In the genomic region with DNA sequence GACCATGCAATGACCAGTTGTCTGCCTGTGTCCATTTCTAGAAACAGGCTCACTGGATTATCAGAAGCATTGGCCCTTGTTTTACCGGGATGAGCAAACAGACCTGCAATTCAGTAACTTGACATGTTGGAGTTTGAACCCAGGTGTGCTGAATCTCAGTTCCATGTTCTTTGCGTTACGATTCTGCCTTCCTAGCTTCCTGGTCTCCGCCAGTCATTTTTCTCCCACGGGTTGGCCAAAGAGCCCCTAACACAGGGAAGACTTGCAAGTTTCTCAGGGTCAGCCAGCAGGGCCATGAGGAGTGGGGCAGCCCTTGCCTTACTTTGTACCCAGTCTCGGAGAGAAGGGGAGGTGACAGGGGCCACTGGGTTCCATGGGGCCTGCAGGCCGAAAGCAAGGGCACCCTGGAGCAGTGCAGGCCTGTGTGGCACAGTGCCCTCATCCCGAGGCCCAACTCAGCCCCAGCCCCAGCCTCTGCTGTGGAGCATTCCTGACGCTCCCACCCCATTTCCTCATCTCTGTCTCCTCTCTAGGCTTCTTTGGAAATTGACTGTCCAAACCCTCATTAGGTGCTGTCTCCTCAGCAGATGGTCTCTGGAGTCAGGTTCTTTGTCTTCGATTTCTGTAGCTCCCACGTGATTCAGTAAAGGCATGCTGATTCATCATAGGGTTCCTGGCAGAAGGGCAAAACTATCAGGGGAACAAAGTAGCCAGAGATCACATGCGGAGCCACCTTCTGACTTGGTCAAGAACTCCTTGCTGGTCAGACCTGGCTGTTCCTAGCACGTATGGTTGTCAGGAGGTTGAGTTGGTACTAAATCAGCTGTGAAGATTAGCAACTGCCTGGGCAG, we compare ENCODE assay signal across 11 cellular contexts. TPM values are rescaled to one million over a fixed set of nuclear protein-coding genes. Genes with fewer than 3 reads are reported as not detected.
DNase-seq lines count a peak whose midpoint lies in the region; ATAC-seq, FAIRE-seq and TF ChIP-seq lines count a peak whose summit lies in the region.
"Had no signal": no experiment of that assay in that cellular context is flagged by ENCODE, and none has a peak within 500 bp of the region (broad histone marks: within the 10 kb centered on the region; RNA-seq: fewer than 3 reads in every experiment).

No MANE protein-coding gene starts in this region.

- H3K9me3 Mint-ChIP-seq in neural progenitor cell, result no peaks in the 10 kb centered on the region
- no peaks in the 10 kb centered on the region for H3K9me3 Mint-ChIP-seq in immature natural killer cell
- H3K9me3 Mint-ChIP-seq: T-helper 1 cell treated with Interleukin-12 subunit alpha and Interleukin-12 subunit beta and Interleukin-4 antibody, amounts not matched to agents 30 μg/mL and 1 μg/mL, for 36 hours had no signal

- H2AFZ ChIP-seq in neural progenitor cell (replicated peaks), result no peak overlapping the region

- H3K36me3 Mint-ChIP-seq in neural progenitor cell, result peaks cover 1% of the 10 kb centered on the region
- H3K36me3 Mint-ChIP-seq in immature natural killer cell, result no peaks in the 10 kb centered on the region

- H3K27ac ChIP-seq in neural progenitor cell (no peak overlapping the region), caudate nucleus (ENCODE audit: low read depth, low read length) (no peak overlapping the region)

- peaks cover 84% of the 10 kb centered on the region for H3K79me2 ChIP-seq in neural progenitor cell (ENCODE audit: low read depth)

- FAIRE-seq in GM12891 (lab: Jason Lieb, UNC), result peak; percentile 9

- H3F3A ChIP-seq in neural progenitor cell (ENCODE audit: low read depth), result no peaks in the 10 kb centered on the region

- TF ChIP-seq POLR2A in GM12891 (IDR thresholded peaks at IDR 0.05; ENCODE audit: low read depth, low read length), result no peak

- DNase-seq in GM12891 (ENCODE audit: insufficient read length, low spot score) (no peak), SK-MEL-5 (ENCODE audit: low read depth, low spot score) (peak; percentile 57), fibroblast of mammary gland (ENCODE audit: low read depth) (peak; percentile 77), neural progenitor cell (ENCODE audit: low spot score) (no peak), caudate nucleus (lab: John Stamatoyannopoulos, UW) (no peak), immature natural killer cell (no peak)
- DNase-seq in central memory CD4-positive, alpha-beta T cell, result no peak
- DNase-seq: COR-L47, NCI-H524 treated with DMSO at 0.1 percent for 48 hours had no signal

- H3K4me1 Mint-ChIP-seq in neural progenitor cell (peaks cover under 1% of the 10 kb centered on the region), immature natural killer cell (peaks cover 49 to 77% of the 10 kb centered on the region in 2 donors)

- no peaks in the 10 kb centered on the region for H3K27me3 ChIP-seq in neural progenitor cell

- H3K4me1 ChIP-seq in neural progenitor cell, result no peaks in the 10 kb centered on the region

- H3K36me3 ChIP-seq in neural progenitor cell, result no peaks in the 10 kb centered on the region

- H4K20me1 ChIP-seq in neural progenitor cell (ENCODE audit: low read depth), result peaks cover 64% of the 10 kb centered on the region

- H3K27ac Mint-ChIP-seq in neural progenitor cell (peak overlapping the region; percentile 70), immature natural killer cell (peak overlapping the region in 2 of 6 donors; percentile 3 to 56)
- H3K27ac Mint-ChIP-seq: T-helper 1 cell treated with Interleukin-12 subunit alpha and Interleukin-12 subunit beta and Interleukin-4 antibody, amounts not matched to agents 30 μg/mL and 1 μg/mL, for 36 hours had no signal

- H3K4me2 ChIP-seq in neural progenitor cell, result no peak overlapping the region

- in situ Hi-C loops in SK-MEL-5 (cut with HindIII; ENCODE audit: low pct_unique_long_range_greater_than_20kb, low sequenced_read_pairs), result no loop called here

- H3K9ac ChIP-seq in neural progenitor cell, result no peak overlapping the region

- no peak for TF ChIP-seq CTCF in fibroblast of mammary gland (conservative IDR thresholded peaks at IDR 0.05; ENCODE audit: control insufficient read depth, insufficient read depth, low read depth, low read length)
- TF ChIP-seq CTCF in neural progenitor cell (IDR thresholded peaks at IDR 0.05), result no peak

- H3K27me3 Mint-ChIP-seq in neural progenitor cell (ENCODE audit: insufficient read depth, low read depth), result peaks cover 2% of the 10 kb centered on the region
- peaks cover 0 to 2% (median 0%) of the 10 kb centered on the region in 3 donors for H3K27me3 Mint-ChIP-seq in immature natural killer cell (ENCODE audit: low read depth in 3 of 3)

- H3K4me3 ChIP-seq in fibroblast of mammary gland (ENCODE audit: control insufficient read depth, low read depth, low read length), result no peak overlapping the region
- H3K4me3 ChIP-seq in neural progenitor cell, result no peak overlapping the region

- ATAC-seq in HG03135 (IDR thresholded peaks at IDR 0.05; ENCODE audit: unreplicated experiment), result no peak

- H3K4me3 Mint-ChIP-seq in neural progenitor cell (no peak overlapping the region), immature natural killer cell (no peak overlapping the region)
- H3K4me3 Mint-ChIP-seq: T-helper 1 cell treated with Interleukin-12 subunit alpha and Interleukin-12 subunit beta and Interleukin-4 antibody, amounts not matched to agents 30 μg/mL and 1 μg/mL, for 36 hours had no signal

- H3K9me3 ChIP-seq in neural progenitor cell (ENCODE audit: low read depth), result no peaks in the 10 kb centered on the region

TF ChIP-seq in GM12891, 5 proteins besides CTCF, POLR2A, EP300 and RAD21:
- TF ChIP-seq POU2F2 (IDR thresholded peaks at IDR 0.05; ENCODE audit: low read depth, low read length), result no peak

RNA-seq across cellular contexts. Expression of a gene that starts 23.6 kb away (rescaled TPM):
- polyA plus RNA-seq in GM12891 (2012; ENCODE audit: low read depth, missing spikeins), result 5.9 TPM
- 66.3 and 75.2 TPM in 2 replicates for total RNA-seq in SK-MEL-5 (2014; rRNA removed; shearing (Covaris generic))
- polyA plus RNA-seq in SK-MEL-5 (2015; cell fraction: cytosol; rRNA removed), result 42.6 and 64.2 TPM in 2 replicates
- 30.1 and 32.8 TPM in 2 replicates for polyA plus RNA-seq in SK-MEL-5 (2015; cell fraction: nucleus; rRNA removed)
- total RNA-seq in neural progenitor cell (ENCODE audit: low replicate concordance), result 53.8 and 59.8 TPM in 2 replicates
- polyA plus RNA-seq in immature natural killer cell, result 10 to 100 TPM; 50.1 to 61.1 (median 54.8) TPM

RNA-seq across cellular contexts. Expression of a gene that starts 30.7 kb away (rescaled TPM):
- 269 TPM for polyA plus RNA-seq in GM12891 (2012; ENCODE audit: low read depth, missing spikeins)
- 247 and 249 TPM in 2 replicates for total RNA-seq in SK-MEL-5 (2014; rRNA removed; shearing (Covaris generic))
- polyA plus RNA-seq in SK-MEL-5 (2015; cell fraction: cytosol; rRNA removed), result 271 and 296 TPM in 2 replicates
- polyA plus RNA-seq in SK-MEL-5 (2015; cell fraction: nucleus; rRNA removed), result 126 and 138 TPM in 2 replicates
- 245 and 323 TPM in 2 replicates for total RNA-seq in neural progenitor cell (ENCODE audit: low replicate concordance)
- polyA plus RNA-seq in immature natural killer cell, result 10 to 100 TPM; 63.3 to 86.5 (median 76.4) TPM

RNA-seq across cellular contexts. Expression of a gene that starts 37.6 kb away (rescaled TPM):
- polyA plus RNA-seq in GM12891 (2012; ENCODE audit: low read depth, missing spikeins), result 75.8 TPM
- 391 and 428 TPM in 2 replicates for total RNA-seq in SK-MEL-5 (2014; rRNA removed; shearing (Covaris generic))
- polyA plus RNA-seq in SK-MEL-5 (2015; cell fraction: cytosol; rRNA removed), result 328 and 338 TPM in 2 replicates
- polyA plus RNA-seq in SK-MEL-5 (2015; cell fraction: nucleus; rRNA removed), result 113 and 143 TPM in 2 replicates
- total RNA-seq in neural progenitor cell (ENCODE audit: low replicate concordance), result 84.3 and 117 TPM in 2 replicates
- polyA plus RNA-seq in immature natural killer cell, result 100 to 1,000 TPM; 224 to 275 (median 239) TPM

Comparison
In these comparisons a context has a peak if more than half of its experiments do, and no peak if none do; other contexts are left out.
1. DNase-seq: peak in SK-MEL-5 (single experiment) and fibroblast of mammary gland (single experiment); none in GM12891 (single experiment), neural progenitor cell (single experiment), caudate nucleus (0 of 61), central memory CD4-positive, alpha-beta T cell (single experiment) and immature natural killer cell (0 of 3).